Comparison of ENCODE assay signal across 8 cellular contexts in genomic region chr5:40410939-40411635, GRCh38.
DNase-seq lines count a peak whose midpoint lies in the region; ATAC-seq and TF ChIP-seq lines count a peak whose summit lies in the region.

No MANE protein-coding gene starts in this region.

- POLR2A ChIA-PET in naive thymus-derived CD8-positive, alpha-beta T cell (lab: Charles Lee) = interaction anchor here (1.0 to 11.1 kb wide), 12 partner anchors 9 to 424 kb away, joined by 3 to 96 read pairs (median 6); partner anchors contain the start of genes PTGER4 and RPL37

- no peak overlapping the region for H3K9ac ChIP-seq in colonic mucosa (ENCODE audit: low read depth in 2 of 2, low read length in 2 of 2)

- intact Hi-C loops in colonic mucosa (cut with DNase I) = no loop called here

- H3K9me3 ChIP-seq in colonic mucosa = no peaks in the 10 kb centered on the region

- H3K36me3 Mint-ChIP-seq in naive thymus-derived CD8-positive, alpha-beta T cell = peaks cover 0 to 5% (median 4%) of the 10 kb centered on the region in 3 donors

- peak overlapping the region; percentile 97 to 100 (median 99) for H3K27ac Mint-ChIP-seq in naive thymus-derived CD8-positive, alpha-beta T cell

- no peaks in the 10 kb centered on the region for H3K27me3 ChIP-seq in colonic mucosa

- DNase-seq in NB4 (ENCODE audit: low read depth) (peak; percentile 80), colonic mucosa (no peak), epidermal melanocyte (ENCODE audit: insufficient read length, low spot score) (no peak), NCI-H1105 (lab: John Stamatoyannopoulos, UW) (no peak), HT-29 (ENCODE audit: low spot score) (no peak)
- DNase-seq in naive thymus-derived CD8-positive, alpha-beta T cell = no peak

- H3K4me3 Mint-ChIP-seq in naive thymus-derived CD8-positive, alpha-beta T cell = peak overlapping the region; percentile 59 to 84 (median 78)

- no peak for ATAC-seq in naive thymus-derived CD8-positive, alpha-beta T cell
- no peak for ATAC-seq in HG03159 (IDR thresholded peaks at IDR 0.05; ENCODE audit: unreplicated experiment)

- H3K4me1 ChIP-seq in colonic mucosa = no peaks in the 10 kb centered on the region

- no peaks in the 10 kb centered on the region for H3K36me3 ChIP-seq in colonic mucosa

- TF ChIP-seq CTCF in C4-2B (conservative IDR thresholded peaks at IDR 0.05) = no peak
- TF ChIP-seq CTCF in NB4 (IDR thresholded peaks at IDR 0.05; ENCODE audit: low read depth, low read length) = no peak
- TF ChIP-seq CTCF in colonic mucosa (IDR thresholded peaks at IDR 0.05) = no peak

- H3K9me3 Mint-ChIP-seq in naive thymus-derived CD8-positive, alpha-beta T cell = peaks cover 0 to 19% (median 0%) of the 10 kb centered on the region in 9 donors

- H3K27ac ChIP-seq in C4-2B (peak overlapping the region; percentile 27; the same call in 1 of the 2 replicates), colonic mucosa (peak overlapping the region; percentile 41)

- H3K4me1 Mint-ChIP-seq in naive thymus-derived CD8-positive, alpha-beta T cell = peaks cover 20 to 68% (median 54%) of the 10 kb centered on the region in 4 donors

- H3K27me3 Mint-ChIP-seq in naive thymus-derived CD8-positive, alpha-beta T cell = no peaks in the 10 kb centered on the region

- TF ChIP-seq POLR2A in NB4 (IDR thresholded peaks at IDR 0.05; ENCODE audit: extremely low read depth, insufficient read length) = no peak

- no peak overlapping the region for H3K4me3 ChIP-seq in NB4 (ENCODE audit: low read depth, low read length)
- no peak overlapping the region for H3K4me3 ChIP-seq in colonic mucosa
